In genomic region chr15:68700395-68701123, GRCh38 we compare ENCODE assay signal across 7 cellular contexts.
DNase-seq lines count a peak whose midpoint lies in the region; ATAC-seq and TF ChIP-seq lines count a peak whose summit lies in the region.

No MANE protein-coding gene starts in this region.

- DNase-seq in NCI-H1436 (lab: John Stamatoyannopoulos, UW) (peak; percentile 83), anterior cingulate cortex (lab: John Stamatoyannopoulos, UW) (peak in 54 of 58 donors; percentile 18 to 88 (median 72)), islet precursor cell (peak; percentile 89), substantia nigra (lab: John Stamatoyannopoulos, UW) (peak in 46 of 49 donors; percentile 29 to 87 (median 70)), omental fat pad (ENCODE audit: low spot score) (no peak), NAMALWA (ENCODE audit: low spot score) (no peak)

- TF ChIP-seq CTCF in omental fat pad (IDR thresholded peaks at IDR 0.05) = no peak

- H3K27ac ChIP-seq in substantia nigra (ENCODE audit: low read depth, low read length, poor library complexity, severe bottlenecking) = peak overlapping the region; percentile 98

- ATAC-seq in omental fat pad (ENCODE audit: low FRiP score) (no peak), GM19467 (IDR thresholded peaks at IDR 0.05; ENCODE audit: unreplicated experiment) (no peak)

Comparison
In these comparisons a context has a peak if more than half of its experiments do, and no peak if none do; other contexts are left out.
1. DNase-seq: peak in NCI-H1436 (single experiment), anterior cingulate cortex (54 of 58), islet precursor cell (single experiment) and substantia nigra (46 of 49); none in omental fat pad (single experiment) and NAMALWA (single experiment).